30 cellular contexts compared by ENCODE assay signal in genomic region chr18:46733872-46734271, GRCh38. TPM values are rescaled to one million over a fixed set of nuclear protein-coding genes. Genes with fewer than 3 reads are reported as not detected.
"Had no signal": no experiment of that assay in that cellular context is flagged by ENCODE, and none has a peak within 500 bp of the region (broad histone marks: within the 10 kb centered on the region; RNA-seq: fewer than 3 reads in every experiment).

No MANE protein-coding gene starts in this region.

- H3K4me1 Mint-ChIP-seq: activated CD4-positive, alpha-beta T cell treated with anti-CD3 and anti-CD28 coated beads for 36 hours; activated CD4-positive, alpha-beta T cell treated with anti-CD3 and anti-CD28 coated beads, Interleukin-2, amount 10 ng/mL, durations not matched to agents 24 days and 14 days; activated CD8-positive, alpha-beta memory T cell treated with anti-CD3 and anti-CD28 coated beads, Interleukin-2, amount 10 ng/mL, durations not matched to agents 7 days and 5 days; activated naive CD4-positive, alpha-beta T cell treated with anti-CD3 and anti-CD28 coated beads, Interleukin-2, amount 10 ng/mL, durations not matched to agents 7 days and 5 days; activated naive CD8-positive, alpha-beta T cell treated with anti-CD3 and anti-CD28 coated beads, Interleukin-2, amount 10 ng/mL, durations not matched to agents 7 days and 5 days; brain had no signal

- H3K27me3 ChIP-seq: ascending aorta, breast epithelium, cardiac muscle cell, colonic mucosa had no signal

- DNase-seq: activated CD4-positive, alpha-beta memory T cell treated with anti-CD3 and anti-CD28 coated beads for 36 hours; activated CD4-positive, alpha-beta T cell treated with anti-CD3 and anti-CD28 coated beads for 36 hours; activated CD4-positive, alpha-beta T cell treated with anti-CD3 and anti-CD28 coated beads, Interleukin-2, amount 10 ng/mL, durations not matched to agents 24 days and 14 days; activated CD4-positive, CD25-positive, alpha-beta regulatory T cell; activated CD4-positive, CD25-positive, alpha-beta regulatory T cell treated with anti-CD3 and anti-CD28 coated beads, Interleukin-2, amount 50 U/mL, for 72 hours; activated CD8-positive, alpha-beta memory T cell treated with anti-CD3 and anti-CD28 coated beads, Interleukin-2, amount 50 U/mL, for 4 hours; activated CD8-positive, alpha-beta T cell treated with anti-CD3 and anti-CD28 coated beads, Interleukin-2, amount 10 ng/mL, durations not matched to agents 7 days and 5 days; activated gamma-delta T cell; activated naive CD4-positive, alpha-beta T cell; activated naive CD4-positive, alpha-beta T cell treated with anti-CD3 and anti-CD28 coated beads, Interleukin-2, amount 10 ng/mL, durations not matched to agents 7 days and 5 days; activated naive CD8-positive, alpha-beta T cell treated with anti-CD3 and anti-CD28 coated beads, Interleukin-2, amount 10 ng/mL, durations not matched to agents 7 days and 5 days; activated T-cell treated with anti-CD3 and anti-CD28 coated beads, Interleukin-2, amount 50 U/mL, for 1 hour; activated T-cell treated with anti-CD3 and anti-CD28 coated beads, Interleukin-2, amount 50 U/mL, for 48 hours; central memory CD4-positive, alpha-beta T cell; cerebellar nuclear complex; colonic mucosa; effector CD8-positive, alpha-beta T cell; foreskin fibroblast; glutamatergic neuron; T-helper 2 cell had no signal

- ATAC-seq: activated CD4-positive, alpha-beta T cell treated with anti-CD3 and anti-CD28 coated beads for 36 hours; activated CD8-positive, alpha-beta memory T cell treated with anti-CD3 and anti-CD28 coated beads, Interleukin-2, amount 10 ng/mL, durations not matched to agents 7 days and 5 days; activated CD8-positive, alpha-beta T cell treated with anti-CD3 and anti-CD28 coated beads, Interleukin-2, amount 10 ng/mL, durations not matched to agents 7 days and 5 days; activated naive CD4-positive, alpha-beta T cell treated with anti-CD3 and anti-CD28 coated beads, Interleukin-2, amount 50 U/mL, for 72 hours; esophagus mucosa had no signal

- H3K4me3 Mint-ChIP-seq: activated CD4-positive, alpha-beta memory T cell treated with anti-CD3 and anti-CD28 coated beads for 36 hours; activated CD4-positive, alpha-beta T cell treated with anti-CD3 and anti-CD28 coated beads for 36 hours; activated CD4-positive, alpha-beta T cell treated with anti-CD3 and anti-CD28 coated beads, Interleukin-2, amount 10 ng/mL, durations not matched to agents 24 days and 14 days; activated CD8-positive, alpha-beta memory T cell treated with anti-CD3 and anti-CD28 coated beads, Interleukin-2, amount 10 ng/mL, durations not matched to agents 7 days and 5 days; activated CD8-positive, alpha-beta T cell treated with anti-CD3 and anti-CD28 coated beads, Interleukin-2, amount 10 ng/mL, durations not matched to agents 7 days and 5 days; activated naive CD4-positive, alpha-beta T cell treated with anti-CD3 and anti-CD28 coated beads, Interleukin-2, amount 10 ng/mL, durations not matched to agents 7 days and 5 days; activated naive CD8-positive, alpha-beta T cell treated with anti-CD3 and anti-CD28 coated beads, Interleukin-2, amount 10 ng/mL, durations not matched to agents 7 days and 5 days; brain had no signal

- H3K9me3 ChIP-seq: colonic mucosa had no signal

- H3K4me3 ChIP-seq: ascending aorta, breast epithelium, cardiac muscle cell, colonic mucosa had no signal

- H3K27ac ChIP-seq: ascending aorta, breast epithelium, cardiac muscle cell, colonic mucosa had no signal

- H3K4me1 ChIP-seq: ascending aorta, breast epithelium, colonic mucosa had no signal

- H3K36me3 Mint-ChIP-seq: activated CD4-positive, alpha-beta memory T cell treated with anti-CD3 and anti-CD28 coated beads for 36 hours; activated CD8-positive, alpha-beta memory T cell treated with anti-CD3 and anti-CD28 coated beads, Interleukin-2, amount 10 ng/mL, durations not matched to agents 7 days and 5 days; activated naive CD4-positive, alpha-beta T cell treated with anti-CD3 and anti-CD28 coated beads, Interleukin-2, amount 10 ng/mL, durations not matched to agents 7 days and 5 days; activated naive CD8-positive, alpha-beta T cell treated with anti-CD3 and anti-CD28 coated beads, Interleukin-2, amount 10 ng/mL, durations not matched to agents 7 days and 5 days had no signal

- H3K36me3 ChIP-seq: ascending aorta, breast epithelium, cardiac muscle cell, colonic mucosa had no signal

- H3K27ac Mint-ChIP-seq: activated CD4-positive, alpha-beta memory T cell treated with anti-CD3 and anti-CD28 coated beads for 36 hours; activated CD4-positive, alpha-beta T cell treated with anti-CD3 and anti-CD28 coated beads for 36 hours; activated CD4-positive, alpha-beta T cell treated with anti-CD3 and anti-CD28 coated beads, Interleukin-2, amount 10 ng/mL, durations not matched to agents 24 days and 14 days; activated CD8-positive, alpha-beta memory T cell treated with anti-CD3 and anti-CD28 coated beads, Interleukin-2, amount 10 ng/mL, durations not matched to agents 7 days and 5 days; activated CD8-positive, alpha-beta T cell treated with anti-CD3 and anti-CD28 coated beads, Interleukin-2, amount 10 ng/mL, durations not matched to agents 7 days and 5 days; activated naive CD4-positive, alpha-beta T cell treated with anti-CD3 and anti-CD28 coated beads, Interleukin-2, amount 10 ng/mL, durations not matched to agents 7 days and 5 days; activated naive CD4-positive, alpha-beta T cell treated with anti-CD3 and anti-CD28 coated beads, Interleukin-2, amount 50 U/mL, for 72 hours; activated naive CD8-positive, alpha-beta T cell treated with anti-CD3 and anti-CD28 coated beads, Interleukin-2, amount 10 ng/mL, durations not matched to agents 7 days and 5 days; brain had no signal

- FAIRE-seq: frontal cortex had no signal

- H3K27me3 Mint-ChIP-seq: brain had no signal

RNA-seq across cellular contexts. Expression of gene ST8SIA5, which starts 23.0 kb away (rescaled TPM):
- total RNA-seq: activated CD4-positive, alpha-beta memory T cell treated with anti-CD3 and anti-CD28 coated beads for 36 hours; activated CD4-positive, alpha-beta T cell treated with anti-CD3 and anti-CD28 coated beads for 36 hours; activated CD4-positive, alpha-beta T cell treated with anti-CD3 and anti-CD28 coated beads, Interleukin-2, amount 10 ng/mL, durations not matched to agents 24 days and 14 days; activated CD8-positive, alpha-beta memory T cell treated with anti-CD3 and anti-CD28 coated beads for 36 hours; activated CD8-positive, alpha-beta T cell treated with anti-CD3 and anti-CD28 coated beads, Interleukin-2, amount 10 ng/mL, durations not matched to agents 7 days and 5 days; activated naive CD8-positive, alpha-beta T cell treated with anti-CD3 and anti-CD28 coated beads, Interleukin-2, amount 10 ng/mL, durations not matched to agents 7 days and 5 days; cardiac muscle cell; epithelial cell of proximal tubule; esophagus mucosa had no signal
